9 cellular contexts compared by ENCODE assay signal in the genomic region with DNA sequence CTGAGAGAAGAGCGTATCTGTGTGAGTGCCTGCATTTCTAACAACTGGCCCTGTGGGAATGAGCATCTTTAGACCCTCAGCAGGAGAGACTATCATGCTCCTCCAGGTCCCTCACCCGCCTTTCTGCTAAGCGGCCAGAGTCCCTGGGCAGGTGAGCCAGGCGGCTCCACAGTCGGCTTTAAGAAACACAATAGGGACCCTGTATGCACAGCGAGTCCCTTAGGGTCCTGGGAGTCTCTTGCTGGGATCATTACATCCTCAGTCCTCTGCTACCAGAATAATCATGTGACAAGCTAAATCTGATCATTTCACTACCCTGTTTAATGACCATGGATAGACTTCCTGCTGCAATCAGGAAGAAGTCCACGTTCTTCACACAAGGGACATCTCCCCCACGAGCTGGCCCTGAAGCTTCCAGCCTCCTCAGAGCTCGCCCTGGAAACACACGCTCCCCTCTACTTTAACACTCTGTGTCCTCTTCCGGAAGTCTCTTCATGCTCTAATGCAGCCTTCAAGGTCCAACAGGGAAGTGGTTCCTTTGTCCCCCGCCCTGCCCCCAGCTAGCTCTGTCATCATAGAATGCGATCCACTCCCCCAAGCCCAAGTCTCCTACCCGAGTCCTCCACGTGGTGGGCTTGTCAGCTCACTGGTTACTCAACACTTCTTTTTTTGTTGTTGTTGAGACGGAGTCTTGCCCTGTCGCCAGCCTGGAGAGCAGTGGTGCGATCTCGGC.
DNase-seq lines count a peak whose midpoint lies in the region; ATAC-seq and TF ChIP-seq lines count a peak whose summit lies in the region.
"Had no signal": no experiment of that assay in that cellular context is flagged by ENCODE, and none has a peak within 500 bp of the region (broad histone marks: within the 10 kb centered on the region; RNA-seq: fewer than 3 reads in every experiment).

No MANE protein-coding gene starts in this region.

- peak overlapping the region in 3 of 4 donors; percentile 49 to 57 (median 56) for H3K27ac ChIP-seq in Peyer's patch

- intact Hi-C loops in CD14-positive monocyte (cut with micrococcal nuclease) = loop anchor here (1.0 to 5.0 kb wide), 2 partner anchors 12 to 183 kb away; no protein-coding TSS in a partner anchor

- peaks cover 0 to 23% (median 20%) of the 10 kb centered on the region in 4 donors for H3K4me1 ChIP-seq in Peyer's patch

- ATAC-seq in GM21528 (IDR thresholded peaks at IDR 0.05; ENCODE audit: low FRiP score, unreplicated experiment) = peak; percentile 57
- ATAC-seq in left lobe of liver = peak; percentile 18
- ATAC-seq in natural killer cell treated with Interleukin-12 subunit alpha and Interleukin-12 subunit beta and Interleukin-15 and Interleukin-18, amount 100 ng/mL, for 72 hours = no peak
- ATAC-seq in GM18907 (IDR thresholded peaks at IDR 0.05; ENCODE audit: unreplicated experiment) = no peak

- DNase-seq in CD14-positive monocyte (ENCODE audit: low spot score) = peak; percentile 97
- peak in 2 of 3 donors; percentile 80 to 83 for DNase-seq in Peyer's patch
- no peak for DNase-seq in left lobe of liver (ENCODE audit: low spot score)
- DNase-seq in natural killer cell treated with Interleukin-12 subunit alpha and Interleukin-12 subunit beta and Interleukin-15 and Interleukin-18, amount 100 ng/mL, for 72 hours (ENCODE audit: low spot score) = no peak
- DNase-seq in stimulated activated CD4-positive, alpha-beta T cell treated with anti-CD3 and anti-CD28 coated beads, Interleukin-4, amount 100 ng/mL, for 24 hours = no peak
- no peak for DNase-seq in effector CD4-positive, alpha-beta T cell
- DNase-seq: DND-41 had no signal

- H3K36me3 Mint-ChIP-seq in CD14-positive monocyte = peaks cover 15 to 46% of the 10 kb centered on the region in 2 donors
- no peaks in the 10 kb centered on the region for H3K36me3 Mint-ChIP-seq in natural killer cell treated with Interleukin-12 subunit alpha and Interleukin-12 subunit beta and Interleukin-15 and Interleukin-18, amount 100 ng/mL, for 72 hours

- TF ChIP-seq CTCF in CD14-positive monocyte (IDR thresholded peaks at IDR 0.05) (no peak), Peyer's patch (IDR thresholded peaks at IDR 0.05) (no peak)

- peaks cover 0 to 8% (median 0%) of the 10 kb centered on the region in 3 donors for H3K36me3 ChIP-seq in Peyer's patch

- H3K9me3 ChIP-seq in Peyer's patch = no peaks in the 10 kb centered on the region

- peaks cover 74% of the 10 kb centered on the region for H3K4me1 Mint-ChIP-seq in CD14-positive monocyte
- peaks cover 25 to 26% of the 10 kb centered on the region in 2 donors for H3K4me1 Mint-ChIP-seq in natural killer cell treated with Interleukin-12 subunit alpha and Interleukin-12 subunit beta and Interleukin-15 and Interleukin-18, amount 100 ng/mL, for 72 hours (ENCODE audit: low read depth in 2 of 2)

- H3K27ac Mint-ChIP-seq in CD14-positive monocyte = peak overlapping the region; percentile 98 to 99 (median 99)
- peak overlapping the region in 1 of 2 donors; percentile 44 for H3K27ac Mint-ChIP-seq in natural killer cell treated with Interleukin-12 subunit alpha and Interleukin-12 subunit beta and Interleukin-15 and Interleukin-18, amount 100 ng/mL, for 72 hours

- TF ChIP-seq POLR2A in Peyer's patch (IDR thresholded peaks at IDR 0.05) = no peak

- no peaks in the 10 kb centered on the region for H3K27me3 ChIP-seq in Peyer's patch

- no peaks in the 10 kb centered on the region for H3K9me3 Mint-ChIP-seq in CD14-positive monocyte
- H3K9me3 Mint-ChIP-seq in natural killer cell treated with Interleukin-12 subunit alpha and Interleukin-12 subunit beta and Interleukin-15 and Interleukin-18, amount 100 ng/mL, for 72 hours = no peaks in the 10 kb centered on the region

- peaks cover 0 to 1% (median 0%) of the 10 kb centered on the region in 3 donors for H3K27me3 Mint-ChIP-seq in CD14-positive monocyte (ENCODE audit: low read depth in 3 of 3)
- H3K27me3 Mint-ChIP-seq in natural killer cell treated with Interleukin-12 subunit alpha and Interleukin-12 subunit beta and Interleukin-15 and Interleukin-18, amount 100 ng/mL, for 72 hours = no peaks in the 10 kb centered on the region

- H3K4me3 Mint-ChIP-seq in CD14-positive monocyte = peak overlapping the region; percentile 55 to 79
- no peak overlapping the region for H3K4me3 Mint-ChIP-seq in natural killer cell treated with Interleukin-12 subunit alpha and Interleukin-12 subunit beta and Interleukin-15 and Interleukin-18, amount 100 ng/mL, for 72 hours

- no peak overlapping the region for H3K4me3 ChIP-seq in Peyer's patch

Comparison
In these comparisons a context has a peak if more than half of its experiments do, and no peak if none do; other contexts are left out.
1. DNase-seq: peak in CD14-positive monocyte (single experiment) and Peyer's patch (2 of 3); none in left lobe of liver (single experiment), natural killer cell treated with Interleukin-12 subunit alpha and Interleukin-12 subunit beta and Interleukin-15 and Interleukin-18, amount 100 ng/mL, for 72 hours (single experiment), stimulated activated CD4-positive, alpha-beta T cell treated with anti-CD3 and anti-CD28 coated beads, Interleukin-4, amount 100 ng/mL, for 24 hours (single experiment) and effector CD4-positive, alpha-beta T cell (single experiment).
2. ATAC-seq: peak in GM21528 (single experiment) and left lobe of liver (single experiment); none in natural killer cell treated with Interleukin-12 subunit alpha and Interleukin-12 subunit beta and Interleukin-15 and Interleukin-18, amount 100 ng/mL, for 72 hours (0 of 2) and GM18907 (single experiment).